ENCODE assay signal across 13 cellular contexts in genomic region chr2:71719520-71720282, GRCh38.
"Had no signal": no experiment of that assay in that cellular context is flagged by ENCODE, and none has a peak within 500 bp of the region (broad histone marks: within the 10 kb centered on the region; RNA-seq: fewer than 3 reads in every experiment).

No MANE protein-coding gene starts in this region.

- H3K27ac ChIP-seq: colonic mucosa, SK-N-MC had no signal

- H3K4me1 Mint-ChIP-seq: stimulated activated memory B cell treated with anti-CD40 and anti-IgM and Interleukin-4, amounts not matched to agents 10 μg/mL and 1 μg/mL and 100 μg/mL, for 72 hours had no signal

- H3K9me3 ChIP-seq: colonic mucosa had no signal

- H3K4me1 ChIP-seq: colonic mucosa had no signal

- H3K36me3 ChIP-seq: colonic mucosa had no signal

- H3K36me3 Mint-ChIP-seq: stimulated activated memory B cell treated with anti-CD40 and anti-IgM and Interleukin-4, amounts not matched to agents 10 μg/mL and 1 μg/mL and 100 μg/mL, for 72 hours had no signal

- H3K4me3 Mint-ChIP-seq: activated naive CD4-positive, alpha-beta T cell treated with anti-CD3 and anti-CD28 coated beads for 36 hours; nephron; stimulated activated memory B cell treated with anti-CD40 and anti-IgM and Interleukin-4, amounts not matched to agents 10 μg/mL and 1 μg/mL and 100 μg/mL, for 72 hours had no signal

- H3K27ac Mint-ChIP-seq: activated naive CD4-positive, alpha-beta T cell treated with anti-CD3 and anti-CD28 coated beads for 36 hours; stimulated activated memory B cell treated with anti-CD40 and anti-IgM and Interleukin-4, amounts not matched to agents 10 μg/mL and 1 μg/mL and 100 μg/mL, for 72 hours had no signal

- DNase-seq: activated CD4-positive, CD25-positive, alpha-beta regulatory T cell treated with anti-CD3 and anti-CD28 coated beads, Interleukin-2, amount 50 U/mL, for 72 hours; activated naive CD4-positive, alpha-beta T cell treated with anti-CD3 and anti-CD28 coated beads for 36 hours; activated T-cell treated with anti-CD3 and anti-CD28 coated beads for 4 hours; caudate nucleus; colonic mucosa; hypothalamus; kidney; stimulated activated CD4-positive, alpha-beta T cell treated with anti-CD3 and anti-CD28 coated beads, Interleukin-2, amount 100 ng/mL, for 48 hours; trophoblast cell had no signal

- H3K27me3 Mint-ChIP-seq: stimulated activated memory B cell treated with anti-CD40 and anti-IgM and Interleukin-4, amounts not matched to agents 10 μg/mL and 1 μg/mL and 100 μg/mL, for 72 hours had no signal

- H3K4me3 ChIP-seq: colonic mucosa, SK-N-MC had no signal

- H3K27me3 ChIP-seq: colonic mucosa had no signal

- ATAC-seq: esophagus mucosa; stimulated activated memory B cell treated with anti-CD40 and anti-IgM and Interleukin-4, amounts not matched to agents 10 μg/mL and 1 μg/mL and 100 μg/mL, for 72 hours had no signal
